In genomic region chr9:70921126-70921525, GRCh38 we compare ENCODE assay signal across 19 cellular contexts.
A peak's percentile ranks its signal among the peaks of the same experiment; 100 is the strongest.
DNase-seq lines count a peak whose midpoint lies in the region; ATAC-seq and TF ChIP-seq lines count a peak whose summit lies in the region.
"Had no signal": no experiment of that assay in that cellular context is flagged by ENCODE, and none has a peak within 500 bp of the region (broad histone marks: within the 10 kb centered on the region; RNA-seq: fewer than 3 reads in every experiment).

No MANE protein-coding gene starts in this region.

- H3K36me3 Mint-ChIP-seq in endodermal cell (ENCODE audit: low read depth) = no peaks in the 10 kb centered on the region
- H3K36me3 Mint-ChIP-seq: stimulated activated naive B cell treated with anti-CD40 and anti-IgM and Interleukin-4, amounts not matched to agents 10 μg/mL and 1 μg/mL and 100 μg/mL, for 72 hours had no signal

- H3K9me2 ChIP-seq in PC-9 (ENCODE audit: insufficient read depth) = no peaks in the 10 kb centered on the region

- CTCF ChIA-PET in PC-9 (lab: Charles Lee) = no interaction called here

- H2AK5ac ChIP-seq in mesendoderm (ENCODE audit: low read length) = no peak overlapping the region

- intact Hi-C loops in PC-9 (cut with micrococcal nuclease; ENCODE audit: unreplicated experiment) (no loop called here), prostate gland (cut with DNase I) (no loop called here)

- H3K4me3 Mint-ChIP-seq in endodermal cell = no peak overlapping the region
- H3K4me3 Mint-ChIP-seq: nephron; stimulated activated naive B cell treated with anti-CD40 and anti-IgM and Interleukin-4, amounts not matched to agents 10 μg/mL and 1 μg/mL and 100 μg/mL, for 72 hours had no signal

- 0 out of 2 replicates have a peak overlapping the region, but pooled peaks have one; percentile 2 for H2AFZ ChIP-seq in PC-9

- no peak for ATAC-seq in GM18517 (IDR thresholded peaks at IDR 0.05; ENCODE audit: unreplicated experiment)
- ATAC-seq: lower lobe of right lung; stimulated activated naive B cell treated with anti-CD40 and anti-IgM and Interleukin-4, amounts not matched to agents 10 μg/mL and 1 μg/mL and 100 μg/mL, for 72 hours had no signal

- DNase-seq in EH (ENCODE audit: low read depth) = peak; percentile 82
- no peak for DNase-seq in PC-9
- DNase-seq in endodermal cell = no peak
- DNase-seq in mesendoderm = peak; percentile 64
- no peak for DNase-seq in substantia nigra (lab: John Stamatoyannopoulos, UW)
- DNase-seq in prostate gland (ENCODE audit: low spot score) = no peak
- no peak for DNase-seq in NCI-H2196 (lab: John Stamatoyannopoulos, UW; ENCODE audit: unreplicated experiment)
- DNase-seq: activated T-cell treated with anti-CD3 and anti-CD28 coated beads, Interleukin-2, amount 50 U/mL, for 48 hours; COR-L47; GF-D8; lower lobe of right lung; MV-4-11; SIG-M5; stimulated activated naive B cell treated with anti-CD40 and anti-IgM and Interleukin-4, amounts not matched to agents 10 μg/mL and 1 μg/mL and 100 μg/mL, for 72 hours; upper lobe of left lung had no signal

- H3K4ac ChIP-seq in mesendoderm (ENCODE audit: low read depth, low read length) = no peak overlapping the region

- 91% methylated on average over 1 of the region's 1 CpG; no CpG with 5 or more reads in 1 of the 2 experiments for WGBS in endodermal cell (ENCODE audit: insufficient coverage in 1 of 2, insufficient read length in 1 of 2), 2 experiments
- WGBS in mesendoderm (ENCODE audit: extremely low coverage, insufficient coverage, low lambda C conversion rate) = no CpG with 5 or more reads among the region's 1 CpG
- WGBS in prostate gland = 71% methylated on average over 1 of the region's 1 CpG

- H2BK5ac ChIP-seq in mesendoderm (ENCODE audit: low read length) = no peak overlapping the region

- no peak for TF ChIP-seq POLR2A in prostate gland (IDR thresholded peaks at IDR 0.05)

- H3F3A ChIP-seq in PC-9 (ENCODE audit: insufficient read depth, low read depth) = no peaks in the 10 kb centered on the region

- H2BK15ac ChIP-seq in mesendoderm (replicated peaks; ENCODE audit: low read depth) = no peak overlapping the region

- BruUV-seq in PC-9 (replicated peaks; lab: Mats Ljungman, UMichigan) = no TSS peak

- peaks cover 4% of the 10 kb centered on the region for H3K4me1 Mint-ChIP-seq in endodermal cell
- H3K4me1 Mint-ChIP-seq: stimulated activated naive B cell treated with anti-CD40 and anti-IgM and Interleukin-4, amounts not matched to agents 10 μg/mL and 1 μg/mL and 100 μg/mL, for 72 hours had no signal

- H3K27ac Mint-ChIP-seq in endodermal cell = no peak overlapping the region
- H3K27ac Mint-ChIP-seq: nephron; stimulated activated naive B cell treated with anti-CD40 and anti-IgM and Interleukin-4, amounts not matched to agents 10 μg/mL and 1 μg/mL and 100 μg/mL, for 72 hours had no signal

- H3K23ac ChIP-seq in mesendoderm (ENCODE audit: low read length) = no peak overlapping the region

- no peak overlapping the region for H3K18ac ChIP-seq in mesendoderm (ENCODE audit: low read length)

- TF ChIP-seq CTCF in PC-9 (conservative IDR thresholded peaks at IDR 0.05) (no peak), endodermal cell (conservative IDR thresholded peaks at IDR 0.05) (no peak), prostate gland (IDR thresholded peaks at IDR 0.05) (no peak)

- H3K27me3 ChIP-seq in PC-9 (ENCODE audit: insufficient read depth, low read depth) (no peaks in the 10 kb centered on the region), endodermal cell (ENCODE audit: control insufficient read depth, insufficient read depth, low read length, poor library complexity, severe bottlenecking) (no peaks in the 10 kb centered on the region), mesendoderm (ENCODE audit: insufficient read depth, low read length, poor library complexity) (no peaks in the 10 kb centered on the region), prostate gland (replicated peaks; ENCODE audit: insufficient read depth) (no peaks in the 10 kb centered on the region)
- H3K27me3 ChIP-seq: esophagus muscularis mucosa, upper lobe of left lung had no signal

- H3K79me1 ChIP-seq in mesendoderm (ENCODE audit: low read length) = no peaks in the 10 kb centered on the region

- no peaks in the 10 kb centered on the region for H3K4me1 ChIP-seq in PC-9 (replicated peaks; ENCODE audit: insufficient read depth)
- no peaks in the 10 kb centered on the region for H3K4me1 ChIP-seq in endodermal cell (ENCODE audit: control insufficient read depth, insufficient read depth, low read length)
- no peaks in the 10 kb centered on the region for H3K4me1 ChIP-seq in mesendoderm (ENCODE audit: control insufficient read depth, low read depth, low read length)
- H3K4me1 ChIP-seq in prostate gland (replicated peaks) = no peaks in the 10 kb centered on the region
- H3K4me1 ChIP-seq: lower lobe of right lung had no signal

- POLR2A ChIA-PET in PC-9 (lab: Charles Lee; ENCODE audit: unreplicated experiment) = no interaction called here

- H3K79me2 ChIP-seq in PC-9 (ENCODE audit: low read depth) (no peaks in the 10 kb centered on the region), mesendoderm (ENCODE audit: control insufficient read depth, insufficient read depth, low read length) (no peaks in the 10 kb centered on the region)

- H3K27ac ChIP-seq in PC-9 (no peak overlapping the region), endodermal cell (ENCODE audit: low read depth, low read length) (peak overlapping the region; percentile 67), mesendoderm (ENCODE audit: low read depth, low read length) (no peak overlapping the region), substantia nigra (ENCODE audit: low read depth, low read length, poor library complexity, severe bottlenecking) (no peak overlapping the region), prostate gland (no peak overlapping the region)
- H3K27ac ChIP-seq: coronary artery, esophagus muscularis mucosa, lower lobe of right lung, upper lobe of left lung had no signal

- H3K27me3 Mint-ChIP-seq in endodermal cell (ENCODE audit: insufficient read depth) = no peaks in the 10 kb centered on the region
- H3K27me3 Mint-ChIP-seq: stimulated activated naive B cell treated with anti-CD40 and anti-IgM and Interleukin-4, amounts not matched to agents 10 μg/mL and 1 μg/mL and 100 μg/mL, for 72 hours had no signal

- H3K4me2 ChIP-seq in PC-9 (no peak overlapping the region), mesendoderm (ENCODE audit: low read length) (no peak overlapping the region)

- H3K9me3 ChIP-seq in PC-9 (ENCODE audit: insufficient read depth, low read depth) (no peaks in the 10 kb centered on the region), endodermal cell (ENCODE audit: control insufficient read depth, low read length) (no peaks in the 10 kb centered on the region), prostate gland (no peaks in the 10 kb centered on the region)
- H3K9me3 ChIP-seq: esophagus muscularis mucosa, lower lobe of right lung, upper lobe of left lung had no signal

- H3K36me3 ChIP-seq in PC-9 (ENCODE audit: low read depth) (no peaks in the 10 kb centered on the region), endodermal cell (ENCODE audit: control insufficient read depth, insufficient read depth, low read length) (no peaks in the 10 kb centered on the region), mesendoderm (ENCODE audit: control insufficient read depth, insufficient read depth, low read length) (no peaks in the 10 kb centered on the region), prostate gland (no peaks in the 10 kb centered on the region)
- H3K36me3 ChIP-seq: esophagus muscularis mucosa, lower lobe of right lung, upper lobe of left lung had no signal

- H2BK120ac ChIP-seq in mesendoderm (ENCODE audit: low read depth, low read length) = no peak overlapping the region

- H3K4me3 ChIP-seq in PC-9 = no peak overlapping the region
- H3K4me3 ChIP-seq in endodermal cell (ENCODE audit: low read length) = no peak overlapping the region
- H3K4me3 ChIP-seq in mesendoderm (ENCODE audit: low read length) = no peak overlapping the region
- H3K4me3 ChIP-seq in prostate gland = no peak overlapping the region
- H3K4me3 ChIP-seq: coronary artery, esophagus muscularis mucosa, lower lobe of right lung, upper lobe of left lung had no signal

- H4K8ac ChIP-seq in mesendoderm (ENCODE audit: low read depth, low read length) = no peak overlapping the region

- no peak overlapping the region for H3K9ac ChIP-seq in endodermal cell (ENCODE audit: extremely low read depth, low read length, poor library complexity, severe bottlenecking)
- H3K9ac ChIP-seq in mesendoderm (ENCODE audit: low read length) = no peak overlapping the region

- H3K9me3 Mint-ChIP-seq in endodermal cell = no peaks in the 10 kb centered on the region
- H3K9me3 Mint-ChIP-seq: stimulated activated naive B cell treated with anti-CD40 and anti-IgM and Interleukin-4, amounts not matched to agents 10 μg/mL and 1 μg/mL and 100 μg/mL, for 72 hours had no signal

- H4K20me1 ChIP-seq in PC-9 (ENCODE audit: insufficient read depth) = no peaks in the 10 kb centered on the region; the same call in 1 of the 2 replicates

- H4K5ac ChIP-seq in mesendoderm (ENCODE audit: low read length) = no peak overlapping the region

- no peak overlapping the region for H3K56ac ChIP-seq in mesendoderm (ENCODE audit: low read length)

Comparison
In these comparisons a context has a peak if more than half of its experiments do, and no peak if none do; other contexts are left out.
1. DNase-seq: peak in EH (single experiment) and mesendoderm (single experiment); none in PC-9 (0 of 2), endodermal cell (single experiment), substantia nigra (0 of 49), prostate gland (single experiment) and NCI-H2196 (single experiment).